1 cellular context compared by ENCODE assay signal in the genomic region with DNA sequence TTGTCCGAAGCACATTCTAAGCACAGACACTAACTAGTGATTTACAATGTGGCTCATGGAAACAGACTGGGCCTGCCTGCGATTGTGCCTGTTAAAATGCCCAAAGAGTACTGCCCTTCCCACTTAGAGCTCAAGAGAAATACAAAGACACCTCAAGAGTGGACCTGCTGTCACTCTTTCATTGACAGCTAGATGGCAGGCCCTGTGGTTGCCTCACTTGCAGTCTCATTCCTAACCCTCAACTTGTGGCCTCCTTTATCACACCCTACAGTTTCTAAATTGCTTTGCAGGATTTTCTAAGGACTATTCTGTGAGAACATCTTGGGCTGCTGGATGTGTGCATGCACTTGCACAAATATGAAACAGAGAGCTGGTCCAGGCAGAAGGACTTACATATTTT.
TF ChIP-seq lines count a peak whose summit lies in the region.

No MANE protein-coding gene starts in this region.

TF ChIP-seq in SK-N-SH, 30 proteins besides CTCF, POLR2A, EP300 and RAD21 (continued from another document):
- TF ChIP-seq, protein P1, sequence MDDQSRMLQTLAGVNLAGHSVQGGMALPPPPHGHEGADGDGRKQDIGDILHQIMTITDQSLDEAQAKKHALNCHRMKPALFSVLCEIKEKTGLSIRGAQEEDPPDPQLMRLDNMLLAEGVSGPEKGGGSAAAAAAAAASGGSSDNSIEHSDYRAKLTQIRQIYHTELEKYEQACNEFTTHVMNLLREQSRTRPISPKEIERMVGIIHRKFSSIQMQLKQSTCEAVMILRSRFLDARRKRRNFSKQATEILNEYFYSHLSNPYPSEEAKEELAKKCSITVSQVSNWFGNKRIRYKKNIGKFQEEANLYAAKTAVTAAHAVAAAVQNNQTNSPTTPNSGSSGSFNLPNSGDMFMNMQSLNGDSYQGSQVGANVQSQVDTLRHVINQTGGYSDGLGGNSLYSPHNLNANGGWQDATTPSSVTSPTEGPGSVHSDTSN (IDR thresholded peaks at IDR 0.05), result no peak
